ENCODE assay signal across 9 cellular contexts in genomic region chr7:130995252-130996081, GRCh38.
DNase-seq lines count a peak whose midpoint lies in the region; ATAC-seq and TF ChIP-seq lines count a peak whose summit lies in the region.
"Had no signal": no experiment of that assay in that cellular context is flagged by ENCODE, and none has a peak within 500 bp of the region (broad histone marks: within the 10 kb centered on the region; RNA-seq: fewer than 3 reads in every experiment).

No MANE protein-coding gene starts in this region.

- H4K20me1 ChIP-seq in hepatocyte (ENCODE audit: insufficient read depth, poor library complexity, severe bottlenecking), result no peaks in the 10 kb centered on the region

- peak; percentile 46 to 50 for ATAC-seq in activated CD4-positive, CD25-positive, alpha-beta regulatory T cell treated with anti-CD3 and anti-CD28 coated beads, Interleukin-2, amount 50 U/mL, for 24 hours
- ATAC-seq in aorta (ENCODE audit: low FRiP score) (no peak), HG03565 (IDR thresholded peaks at IDR 0.05; ENCODE audit: unreplicated experiment) (no peak)

- peak overlapping the region; percentile 62 for H3K4me2 ChIP-seq in hepatocyte

- H3K4me1 ChIP-seq in hepatocyte (ENCODE audit: insufficient read depth), result peaks cover 31% of the 10 kb centered on the region
- H3K4me1 ChIP-seq in spleen, result peaks cover 56 to 99% (median 91%) of the 10 kb centered on the region in 6 donors
- peaks cover 0 to 15% of the 10 kb centered on the region in 2 donors for H3K4me1 ChIP-seq in aorta (ENCODE audit: control insufficient read depth in 1 of 2, insufficient read depth in 2 of 2, low read length in 2 of 2)

- H3K36me3 ChIP-seq in hepatocyte (replicated peaks; ENCODE audit: insufficient read depth, low read depth), result no peaks in the 10 kb centered on the region
- H3K36me3 ChIP-seq in spleen, result peaks cover 0 to 42% (median 0%) of the 10 kb centered on the region in 6 donors
- H3K36me3 ChIP-seq in aorta (ENCODE audit: control insufficient read depth in 1 of 2, insufficient read depth in 2 of 2, low read length in 1 of 2), result no peaks in the 10 kb centered on the region

- peak overlapping the region; percentile 95 for H3K27ac Mint-ChIP-seq in activated naive CD8-positive, alpha-beta T cell

- H2AFZ ChIP-seq in hepatocyte, result no peak overlapping the region

- DNase-seq in activated CD4-positive, CD25-positive, alpha-beta regulatory T cell treated with anti-CD3 and anti-CD28 coated beads, Interleukin-2, amount 50 U/mL, for 72 hours, result no peak
- DNase-seq in hepatocyte (ENCODE audit: low spot score) (peak; percentile 22), spleen (no peak), aorta (no peak), NCI-H146 (lab: John Stamatoyannopoulos, UW) (no peak)
- DNase-seq: NCI-H446 had no signal

- H3K27me3 Mint-ChIP-seq in activated naive CD8-positive, alpha-beta T cell, result no peaks in the 10 kb centered on the region

- H3K27me3 ChIP-seq in hepatocyte (no peaks in the 10 kb centered on the region), spleen (replicated peaks in 1 of 7) (no peaks in the 10 kb centered on the region), aorta (ENCODE audit: control insufficient read depth in 1 of 2, insufficient read depth in 2 of 2, low read length in 1 of 2) (no peaks in the 10 kb centered on the region)

- peak overlapping the region; percentile 9 for H3K4me3 Mint-ChIP-seq in activated naive CD8-positive, alpha-beta T cell

- no peaks in the 10 kb centered on the region for H3K9me2 ChIP-seq in hepatocyte (replicated peaks; ENCODE audit: insufficient read depth)

- no peaks in the 10 kb centered on the region for H3K9me3 ChIP-seq in hepatocyte (ENCODE audit: low read depth)
- H3K9me3 ChIP-seq in spleen, result no peaks in the 10 kb centered on the region
- H3K9me3 ChIP-seq in aorta (ENCODE audit: control insufficient read depth, low read length), result no peaks in the 10 kb centered on the region

- no peak overlapping the region for H3K4me3 ChIP-seq in hepatocyte
- no peak overlapping the region for H3K4me3 ChIP-seq in spleen
- no peak overlapping the region for H3K4me3 ChIP-seq in aorta (ENCODE audit: low read length in 2 of 2)

- H3K4me1 Mint-ChIP-seq in activated naive CD8-positive, alpha-beta T cell (ENCODE audit: low read depth), result peaks cover 87% of the 10 kb centered on the region

- intact Hi-C loops in spleen (cut with DNase I; ENCODE audit: low total_unique reads), result no loop called here
- intact Hi-C loops in aorta (cut with DNase I), result no loop called here

- no peaks in the 10 kb centered on the region for H3K9me3 Mint-ChIP-seq in activated naive CD8-positive, alpha-beta T cell (ENCODE audit: low read depth)

- H3K79me2 ChIP-seq in hepatocyte, result no peaks in the 10 kb centered on the region

- TF ChIP-seq POLR2A in spleen (IDR thresholded peaks at IDR 0.05), result no peak

- TF ChIP-seq CTCF in hepatocyte (IDR thresholded peaks at IDR 0.05; ENCODE audit: poor library complexity), result no peak
- no peak for TF ChIP-seq CTCF in spleen (IDR thresholded peaks at IDR 0.05 in 8 of 11, conservative IDR thresholded peaks at IDR 0.05 in 3 of 11)

- 48% methylated on average over 10 of the region's 10 CpGs for WGBS in hepatocyte (ENCODE audit: low lambda C conversion rate, missing lambda C conversion rate)
- 74 to 83% (median 78%) methylated on average over 10 of the region's 10 CpGs for WGBS in spleen, 5 donors
- 66 to 72% methylated on average over 10 of the region's 10 CpGs for WGBS in aorta, 2 donors

- peak overlapping the region; percentile 81 for H3K27ac ChIP-seq in hepatocyte
- peak overlapping the region in 7 of 8 donors; percentile 18 to 67 (median 55) for H3K27ac ChIP-seq in spleen
- H3K27ac ChIP-seq in aorta (ENCODE audit: low read depth in 1 of 2, low read length in 2 of 2), result peak overlapping the region in 1 of 2 donors; percentile 54

- H3K36me3 Mint-ChIP-seq in activated naive CD8-positive, alpha-beta T cell, result peaks cover 10% of the 10 kb centered on the region

Comparison
In these comparisons a context has a peak if more than half of its experiments do, and no peak if none do; other contexts are left out.
1. ATAC-seq: peak in activated CD4-positive, CD25-positive, alpha-beta regulatory T cell treated with anti-CD3 and anti-CD28 coated beads, Interleukin-2, amount 50 U/mL, for 24 hours (2 of 2); none in aorta (single experiment) and HG03565 (single experiment).